In the genomic region with DNA sequence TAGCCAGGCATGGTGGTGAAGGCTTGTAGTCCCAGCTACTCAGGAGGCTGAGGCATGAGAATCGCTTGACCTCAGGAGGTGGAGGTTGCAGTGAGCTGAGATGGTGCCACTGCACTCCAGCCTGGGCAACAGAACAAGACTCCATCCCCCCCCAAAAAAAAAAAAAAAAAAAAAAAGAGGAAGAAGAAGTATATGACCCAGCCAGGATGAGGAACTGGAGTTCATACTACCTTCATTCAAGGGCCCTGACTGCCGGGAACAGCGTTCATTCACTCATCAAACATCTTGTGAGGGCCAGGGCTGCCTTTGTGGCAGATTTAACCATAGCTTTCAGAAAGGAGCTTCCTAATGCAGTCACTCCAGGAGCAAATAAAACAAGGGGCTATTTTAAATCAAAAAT, we compare ENCODE assay signal across 9 cellular contexts.
DNase-seq lines count a peak whose midpoint lies in the region; ATAC-seq and TF ChIP-seq lines count a peak whose summit lies in the region.
"Had no signal": no experiment of that assay in that cellular context is flagged by ENCODE, and none has a peak within 500 bp of the region (broad histone marks: within the 10 kb centered on the region; RNA-seq: fewer than 3 reads in every experiment).

No MANE protein-coding gene starts in this region.

- intact Hi-C loops in Panc1 (cut with micrococcal nuclease; ENCODE audit: unreplicated experiment): no loop called here
- intact Hi-C loops in sigmoid colon (cut with DNase I): no loop called here

- H3K9me3 ChIP-seq in GM23248 (ENCODE audit: low read depth): no peaks in the 10 kb centered on the region
- H3K9me3 ChIP-seq in Panc1 (ENCODE audit: control insufficient read depth, insufficient read depth, low read depth, low read length): no peaks in the 10 kb centered on the region
- no peaks in the 10 kb centered on the region for H3K9me3 ChIP-seq in gastroesophageal sphincter
- no peaks in the 10 kb centered on the region for H3K9me3 ChIP-seq in sigmoid colon

- H3K4me2 ChIP-seq in GM23248 (ENCODE audit: unreplicated experiment): no peak overlapping the region

- peaks cover 1% of the 10 kb centered on the region for H3K4me1 ChIP-seq in GM23248 (ENCODE audit: insufficient read depth)
- H3K4me1 ChIP-seq in Panc1 (ENCODE audit: control insufficient read depth, insufficient read depth, low read length): peaks cover 44% of the 10 kb centered on the region
- H3K4me1 ChIP-seq in gastroesophageal sphincter: peaks cover 0 to 52% (median 6%) of the 10 kb centered on the region in 3 donors
- peaks cover 0 to 69% (median 63%) of the 10 kb centered on the region in 4 donors for H3K4me1 ChIP-seq in sigmoid colon

- no TSS peak for BruUV-seq in Panc1 (replicated peaks; lab: Mats Ljungman, UMichigan)

- 92 to 95% methylated on average over 2 to 3 of the region's 3 CpGs for WGBS in GM23248 (ENCODE audit: low coverage in 1 of 2, low lambda C conversion rate in 2 of 2, missing lambda C conversion rate in 2 of 2), 2 experiments
- WGBS in gastroesophageal sphincter (ENCODE audit: low coverage in 1 of 2), 2 donors: 56 to 79% methylated on average over 2 of the region's 3 CpGs
- WGBS in sigmoid colon, 2 donors: 57 to 73% methylated on average over 3 of the region's 3 CpGs

- in situ Hi-C loops in GM23248 (cut with MboI) (no loop called here), Panc1 (cut with HindIII; ENCODE audit: low pct_unique_long_range_greater_than_20kb, low sequenced_read_pairs) (no loop called here)

- H3K36me3 ChIP-seq in GM23248 (ENCODE audit: low read depth) (no peaks in the 10 kb centered on the region), Panc1 (ENCODE audit: control insufficient read depth, insufficient read depth, low read length) (no peaks in the 10 kb centered on the region), gastroesophageal sphincter (no peaks in the 10 kb centered on the region), sigmoid colon (no peaks in the 10 kb centered on the region)

- H3K4me3 ChIP-seq in GM23248 (no peak overlapping the region), Panc1 (ENCODE audit: low read depth in 2 of 2, low read length in 2 of 2) (peak overlapping the region in 1 of 2 experiments; percentile 61; a peak in 1 of 4 replicates), gastroesophageal sphincter (no peak overlapping the region), sigmoid colon (no peak overlapping the region)

- ATAC-seq in Panc1: no peak
- ATAC-seq in gastroesophageal sphincter: no peak
- no peak for ATAC-seq in GM21619 (IDR thresholded peaks at IDR 0.05; ENCODE audit: unreplicated experiment)
- no peak for ATAC-seq in GM19324 (IDR thresholded peaks at IDR 0.05; ENCODE audit: low FRiP score, unreplicated experiment)

- DNase-seq in GM23248 (no peak), Panc1 (ENCODE audit: low read depth, low spot score) (no peak), sigmoid colon (no peak), SW 1271 (lab: John Stamatoyannopoulos, UW) (no peak), GOT3 (lab: John Stamatoyannopoulos, UW) (no peak)
- DNase-seq: retina had no signal

- POLR2A ChIA-PET in Panc1 (lab: Charles Lee): no interaction called here

- TF ChIP-seq CTCF in Panc1 (IDR thresholded peaks at IDR 0.05): no peak
- no peak for TF ChIP-seq CTCF in gastroesophageal sphincter (IDR thresholded peaks at IDR 0.05)
- TF ChIP-seq CTCF in sigmoid colon (IDR thresholded peaks at IDR 0.05): no peak

- CTCF ChIA-PET in Panc1 (lab: Charles Lee): interaction anchor here (0.6 to 1.1 kb wide), 2 partner anchors 33 to 78 kb away, joined by 4 to 5 read pairs; no protein-coding TSS in a partner anchor

- peak overlapping the region; percentile 90; the same call in 1 of the 2 replicates for H2AFZ ChIP-seq in GM23248

- H3F3A ChIP-seq in GM23248 (ENCODE audit: insufficient read depth): peaks cover 3% of the 10 kb centered on the region; the same call in 1 of the 2 replicates

- H3K27me3 ChIP-seq in GM23248 (replicated peaks; ENCODE audit: insufficient read depth): no peaks in the 10 kb centered on the region
- no peaks in the 10 kb centered on the region for H3K27me3 ChIP-seq in Panc1 (ENCODE audit: control insufficient read depth, insufficient read depth, low read length)
- no peaks in the 10 kb centered on the region for H3K27me3 ChIP-seq in gastroesophageal sphincter
- H3K27me3 ChIP-seq in sigmoid colon: no peaks in the 10 kb centered on the region

- TF ChIP-seq POLR2A in gastroesophageal sphincter (IDR thresholded peaks at IDR 0.05) (no peak), sigmoid colon (IDR thresholded peaks at IDR 0.05) (no peak)

- no peaks in the 10 kb centered on the region for H4K20me1 ChIP-seq in GM23248 (ENCODE audit: insufficient read depth)

- H3K79me2 ChIP-seq in GM23248 (ENCODE audit: insufficient read depth): no peaks in the 10 kb centered on the region

- H3K9me2 ChIP-seq in GM23248 (ENCODE audit: insufficient read depth): no peaks in the 10 kb centered on the region

- H3K9ac ChIP-seq in GM23248: no peak overlapping the region

- TF ChIP-seq EP300 in gastroesophageal sphincter (IDR thresholded peaks at IDR 0.05) (no peak), sigmoid colon (IDR thresholded peaks at IDR 0.05) (no peak)

- no peak overlapping the region for H3K27ac ChIP-seq in GM23248
- H3K27ac ChIP-seq in Panc1 (ENCODE audit: low read length): peak overlapping the region; percentile 91
- peak overlapping the region in 3 of 4 donors; percentile 43 to 82 (median 74) for H3K27ac ChIP-seq in gastroesophageal sphincter
- peak overlapping the region; percentile 71 to 87 (median 84) for H3K27ac ChIP-seq in sigmoid colon
